Comparison of ENCODE assay signal across 25 cellular contexts in the genomic region with DNA sequence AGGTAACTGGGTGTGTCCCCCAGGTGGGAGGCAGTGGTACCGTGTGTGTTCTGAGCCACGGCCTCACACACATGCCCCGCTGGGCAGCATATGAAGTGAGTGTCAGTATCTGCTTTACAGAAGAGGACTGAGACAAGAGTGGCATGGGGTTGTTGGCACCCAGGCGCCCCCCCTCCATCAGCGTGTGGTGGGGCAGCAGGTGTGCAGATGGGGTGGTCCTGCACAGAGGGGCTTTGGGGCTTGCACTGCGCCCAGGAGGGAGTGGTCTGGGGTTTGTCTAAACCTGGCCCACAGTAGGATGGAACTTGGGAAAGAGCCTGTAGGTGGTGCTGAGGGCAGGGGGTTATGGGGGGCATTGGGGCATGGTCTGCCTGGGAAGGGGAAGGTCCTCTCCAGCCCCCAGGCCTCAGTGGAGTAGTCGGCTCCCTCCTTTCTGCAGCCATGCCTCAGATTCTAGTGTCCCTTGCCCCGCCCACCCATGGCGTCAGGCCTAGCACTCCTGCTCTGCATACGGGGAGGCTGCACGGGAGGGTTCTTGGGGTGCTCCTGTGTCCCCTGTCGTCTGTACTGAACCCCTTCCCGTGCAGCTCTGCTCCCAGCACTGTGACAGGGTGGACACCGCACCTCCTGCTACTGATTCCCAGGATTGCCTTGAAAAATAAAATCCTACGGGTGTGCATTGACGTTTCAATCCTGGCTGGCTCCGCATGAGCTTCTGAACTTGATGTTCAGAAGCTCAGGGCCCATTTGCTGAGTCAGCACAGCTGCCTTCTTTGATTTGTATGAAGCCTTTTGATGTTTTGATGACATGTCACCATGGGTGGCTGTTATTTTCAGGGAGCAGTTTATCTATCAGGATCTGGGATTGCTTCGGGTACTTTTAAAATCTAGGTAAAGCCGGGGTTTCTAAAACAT.
DNase-seq lines count a peak whose midpoint lies in the region; ATAC-seq, FAIRE-seq and TF ChIP-seq lines count a peak whose summit lies in the region.
"Had no signal": no experiment of that assay in that cellular context is flagged by ENCODE, and none has a peak within 500 bp of the region (broad histone marks: within the 10 kb centered on the region; RNA-seq: fewer than 3 reads in every experiment).

No MANE protein-coding gene starts in this region.

- BruUV-seq in K562 (replicated peaks; lab: Mats Ljungman, UMichigan) = no TSS peak

- no peak for TF ChIP-seq RAD21 in K562 (CRISPR knock-in tag; conservative IDR thresholded peaks at IDR 0.05 in 1 of 2, IDR thresholded peaks at IDR 0.05 in 1 of 2)

- H3K27ac ChIP-seq in K562 (ENCODE audit: extremely low read depth, low read depth, low read length) = no peak overlapping the region
- H3K27ac ChIP-seq in esophagus squamous epithelium = no peak overlapping the region
- H3K27ac ChIP-seq: ascending aorta, BLaER1, epithelial cell of prostate, skin epidermis, WERI-Rb-1 had no signal

- CTCF ChIA-PET in K562 (lab: Yijun Ruan, JAX; ENCODE audit: low intra/inter-chr PET ratio) = no interaction called here

- no peaks in the 10 kb centered on the region for H3K36me3 ChIP-seq in K562 (ENCODE audit: control insufficient read depth, insufficient read depth, low read length)
- no peaks in the 10 kb centered on the region for H3K36me3 ChIP-seq in esophagus squamous epithelium
- H3K36me3 ChIP-seq: ascending aorta, BLaER1, HAP-1, WERI-Rb-1 had no signal

- H3K4me1 ChIP-seq in K562 (replicated peaks in 1 of 2; ENCODE audit: control insufficient read depth in 2 of 2, insufficient read depth in 2 of 2, low read length in 2 of 2) (peaks cover 3 to 24% of the 10 kb centered on the region in 2 experiments; a peak in 4 of 5 replicates), esophagus squamous epithelium (no peaks in the 10 kb centered on the region)
- H3K4me1 ChIP-seq: ascending aorta, BLaER1, HAP-1 had no signal

- H3K36me3 Mint-ChIP-seq in immature natural killer cell = peaks cover 0 to 8% (median 0%) of the 10 kb centered on the region in 3 donors
- peaks cover 3% of the 10 kb centered on the region for H3K36me3 Mint-ChIP-seq in progenitor cell of endocrine pancreas (ENCODE audit: insufficient read depth)

- H3K4me1 Mint-ChIP-seq in immature natural killer cell (peaks cover 71 to 82% of the 10 kb centered on the region in 2 donors), progenitor cell of endocrine pancreas (ENCODE audit: low read depth) (peaks cover 21% of the 10 kb centered on the region)

- H3K4me2 ChIP-seq in K562 (ENCODE audit: insufficient read depth, low read length) = no peak overlapping the region
- H3K4me2 ChIP-seq: BLaER1 had no signal

- TF ChIP-seq CTCF in K562 (IDR thresholded peaks at IDR 0.05 in 2 of 3, conservative IDR thresholded peaks at IDR 0.05 in 1 of 3; ENCODE audit: insufficient read depth in 2 of 3, low read depth in 1 of 3, low read length in 3 of 3) = no peak
- TF ChIP-seq CTCF in progenitor cell of endocrine pancreas (IDR thresholded peaks at IDR 0.05; ENCODE audit: unreplicated experiment) = no peak
- no peak for TF ChIP-seq CTCF in esophagus squamous epithelium (IDR thresholded peaks at IDR 0.05)

- FAIRE-seq in K562 (lab: Jason Lieb, UNC) = no peak
- FAIRE-seq: GM12892, urothelium cell line had no signal

- no peaks in the 10 kb centered on the region for H3K27me3 ChIP-seq in K562 (ENCODE audit: control insufficient read depth in 2 of 2, insufficient read depth in 2 of 2, low read length in 2 of 2)
- no peaks in the 10 kb centered on the region for H3K27me3 ChIP-seq in esophagus squamous epithelium
- H3K27me3 ChIP-seq: ascending aorta, BLaER1 had no signal

- POLR2A ChIA-PET in K562 (lab: Yijun Ruan, JAX) = interaction anchor here (0.7 to 1.0 kb wide), 3 partner anchors 14 to 66 kb away, joined by 3 read pairs; no protein-coding TSS in a partner anchor

- H3K27ac Mint-ChIP-seq in immature natural killer cell = peak overlapping the region in 4 of 6 donors; percentile 4 to 73 (median 62)
- peak overlapping the region; percentile 13 for H3K27ac Mint-ChIP-seq in progenitor cell of endocrine pancreas
- H3K27ac Mint-ChIP-seq: activated CD8-positive, alpha-beta memory T cell treated with anti-CD3 and anti-CD28 coated beads, Interleukin-2, amount 10 ng/mL, durations not matched to agents 7 days and 5 days; activated naive CD4-positive, alpha-beta T cell treated with anti-CD3 and anti-CD28 coated beads for 36 hours; activated T-cell treated with anti-CD3 and anti-CD28 coated beads, Interleukin-2, amount 50 U/mL, for 72 hours had no signal

- peaks cover 26% of the 10 kb centered on the region for H4K20me1 ChIP-seq in K562 (replicated peaks; ENCODE audit: control insufficient read depth, insufficient read depth, low read length)

- H3K9me3 Mint-ChIP-seq in immature natural killer cell (no peaks in the 10 kb centered on the region), progenitor cell of endocrine pancreas (ENCODE audit: low read depth) (peaks cover 6% of the 10 kb centered on the region)

- intact Hi-C loops in K562 (cut with micrococcal nuclease) = no loop called here
- intact Hi-C loops in esophagus squamous epithelium (cut with DNase I) = loop anchor here (10.0 kb wide), 1 partner anchor 63 kb away; no protein-coding TSS in a partner anchor

- H3K4me3 Mint-ChIP-seq in immature natural killer cell (peak overlapping the region in 1 of 5 donors; percentile 14), progenitor cell of endocrine pancreas (ENCODE audit: low read depth) (no peak overlapping the region)
- H3K4me3 Mint-ChIP-seq: activated CD8-positive, alpha-beta memory T cell treated with anti-CD3 and anti-CD28 coated beads, Interleukin-2, amount 10 ng/mL, durations not matched to agents 7 days and 5 days; activated naive CD4-positive, alpha-beta T cell treated with anti-CD3 and anti-CD28 coated beads for 36 hours; activated T-cell treated with anti-CD3 and anti-CD28 coated beads, Interleukin-2, amount 50 U/mL, for 72 hours had no signal

- no peak overlapping the region for H3K4me3 ChIP-seq in K562
- H3K4me3 ChIP-seq in esophagus squamous epithelium = no peak overlapping the region
- H3K4me3 ChIP-seq: ascending aorta, BLaER1, HAP-1, skin epidermis had no signal

- 36% methylated on average over 12 of the region's 19 CpGs for WGBS in K562 (ENCODE audit: insufficient coverage, low coverage, missing lambda C conversion rate)
- WGBS in esophagus squamous epithelium, 2 donors = 71 to 81% methylated on average over 15 to 16 of the region's 19 CpGs

- in situ Hi-C loops in G401 (cut with HindIII; ENCODE audit: low sequenced_read_pairs) (no loop called here), K562 (cut with MboI) (no loop called here)

- no peak for TF ChIP-seq POLR2A in K562 (conservative IDR thresholded peaks at IDR 0.05)
- no peak for TF ChIP-seq POLR2A in esophagus squamous epithelium (IDR thresholded peaks at IDR 0.05)

- no peak for TF ChIP-seq EP300 in K562 (IDR thresholded peaks at IDR 0.05; ENCODE audit: low read length)

- no peak overlapping the region for H2AFZ ChIP-seq in K562 (ENCODE audit: low read depth, low read length)

- no peaks in the 10 kb centered on the region for H3K9me1 ChIP-seq in K562 (ENCODE audit: control insufficient read depth, insufficient read depth, low read length)

- peak; percentile 39 for DNase-seq in G401 (ENCODE audit: low spot score)
- peak in 2 of 4 experiments; percentile 22 to 44 for DNase-seq in K562 (ENCODE audit: extremely low read depth in 1 of 4, low spot score in 3 of 4)
- DNase-seq in immature natural killer cell = no peak
- no peak for DNase-seq in progenitor cell of endocrine pancreas (ENCODE audit: low spot score, unreplicated experiment)
- DNase-seq in left lobe of liver (ENCODE audit: low spot score) = no peak
- no peak for DNase-seq in NCI-H2081 (lab: John Stamatoyannopoulos, UW)
- DNase-seq in DMS53 (lab: John Stamatoyannopoulos, UW) = no peak
- no peak for DNase-seq in esophagus squamous epithelium (lab: John Stamatoyannopoulos, UW)
- DNase-seq: ACHN; activated CD4-positive, alpha-beta T cell treated with anti-CD3 and anti-CD28 coated beads, Interleukin-2, amount 50 U/mL, for 1 hour; activated CD8-positive, alpha-beta memory T cell treated with anti-CD3 and anti-CD28 coated beads, Interleukin-2, amount 10 ng/mL, durations not matched to agents 7 days and 5 days; activated naive CD4-positive, alpha-beta T cell treated with anti-CD3 and anti-CD28 coated beads for 36 hours; activated T-cell treated with anti-CD3 and anti-CD28 coated beads, Interleukin-2, amount 50 U/mL, for 72 hours; foreskin melanocyte; NCI-H1105; NCI-H2029; NCI-H226; WERI-Rb-1 had no signal

- peak overlapping the region in 1 of 2 experiments; percentile 68; a peak in 2 of 4 replicates for H3K9ac ChIP-seq in K562 (ENCODE audit: insufficient read depth in 1 of 2, low read depth in 2 of 2, low read length in 2 of 2)
- H3K9ac ChIP-seq: BLaER1 had no signal

- peaks cover 2% of the 10 kb centered on the region; the same call in 2 of the 3 replicates for H3K79me2 ChIP-seq in K562 (ENCODE audit: control insufficient read depth, insufficient read depth, low read length)

- H3K9me3 ChIP-seq in K562 (replicated peaks; ENCODE audit: control insufficient read depth, insufficient read depth, low read depth, low read length) (no peaks in the 10 kb centered on the region), esophagus squamous epithelium (no peaks in the 10 kb centered on the region)
- H3K9me3 ChIP-seq: ascending aorta, HAP-1 had no signal

- peaks cover 4 to 6% (median 4%) of the 10 kb centered on the region in 3 donors for H3K27me3 Mint-ChIP-seq in immature natural killer cell (ENCODE audit: low read depth in 3 of 3)
- H3K27me3 Mint-ChIP-seq in progenitor cell of endocrine pancreas = no peaks in the 10 kb centered on the region
- H3K27me3 Mint-ChIP-seq: activated CD8-positive, alpha-beta memory T cell treated with anti-CD3 and anti-CD28 coated beads, Interleukin-2, amount 10 ng/mL, durations not matched to agents 7 days and 5 days had no signal

- peak; percentile 77 for ATAC-seq in K562
- ATAC-seq in left lobe of liver = no peak
- ATAC-seq: activated CD8-positive, alpha-beta memory T cell treated with anti-CD3 and anti-CD28 coated beads, Interleukin-2, amount 10 ng/mL, durations not matched to agents 7 days and 5 days; activated T-cell treated with anti-CD3 and anti-CD28 coated beads, Interleukin-2, amount 50 U/mL, for 72 hours had no signal

TF ChIP-seq in K562, 482 proteins besides CTCF, POLR2A, EP300 and RAD21 (continues in another document):
- no peak for TF ChIP-seq CC2D1A (IDR thresholded peaks at IDR 0.05)
